In genomic region chr2:189248116-189248515, GRCh38 we compare ENCODE assay signal across 25 cellular contexts.
"Had no signal": no experiment of that assay in that cellular context is flagged by ENCODE, and none has a peak within 500 bp of the region (broad histone marks: within the 10 kb centered on the region; RNA-seq: fewer than 3 reads in every experiment).

No MANE protein-coding gene starts in this region.

- H3K27me3 ChIP-seq: brain microvascular endothelial cell, heart right ventricle, ovary, sigmoid colon, uterus had no signal

- H3K27ac ChIP-seq: brain microvascular endothelial cell, ovary, prostate gland, uterus, VCaP had no signal

- H3K4me3 ChIP-seq: heart right ventricle, ovary, prostate gland, sigmoid colon, thoracic aorta, uterus had no signal

- H3K4me1 ChIP-seq: prostate gland, uterus had no signal

- H3K36me3 ChIP-seq: brain microvascular endothelial cell, heart right ventricle, ovary, prostate gland, sigmoid colon, thoracic aorta, uterus had no signal

- DNase-seq: activated CD4-positive, alpha-beta T cell treated with anti-CD3 and anti-CD28 coated beads for 48 hours; activated CD4-positive, alpha-beta T cell treated with anti-CD3 and anti-CD28 coated beads, Interleukin-2, amount 50 U/mL, for 48 hours; activated CD8-positive, alpha-beta memory T cell treated with anti-CD3 and anti-CD28 coated beads for 24 hours; activated effector memory CD4-positive, alpha-beta T cell treated with Interleukin-2 at 50 U/mL for 16 hours; activated naive CD4-positive, alpha-beta T cell treated with Interleukin-2 at 50 U/mL for 16 hours; amniotic stem cell; brain microvascular endothelial cell; foreskin melanocyte; heart right ventricle; naive B cell; ovary; retina; sigmoid colon; small intestine; stimulated activated CD4-positive, alpha-beta T cell treated with anti-CD3 and anti-CD28 coated beads, Interleukin-4, amount 100 ng/mL, for 24 hours; T-cell; trophoblast cell; uterus had no signal

- H3K9me3 ChIP-seq: ovary, prostate gland, sigmoid colon, thoracic aorta, uterus had no signal

- ATAC-seq: activated CD4-positive, CD25-positive, alpha-beta regulatory T cell treated with anti-CD3 and anti-CD28 coated beads, Interleukin-2, amount 50 U/mL, for 24 hours; esophagus mucosa; heart right ventricle; stimulated activated effector memory CD8-positive, alpha-beta T cell treated with anti-CD3 and anti-CD28 coated beads, Interleukin-12 subunit alpha, Interleukin-12 subunit beta, amount 100 ng/mL, for 72 hours; T-cell had no signal

- FAIRE-seq: astrocyte, small intestine had no signal
